8 cellular contexts compared by ENCODE assay signal in the genomic region with DNA sequence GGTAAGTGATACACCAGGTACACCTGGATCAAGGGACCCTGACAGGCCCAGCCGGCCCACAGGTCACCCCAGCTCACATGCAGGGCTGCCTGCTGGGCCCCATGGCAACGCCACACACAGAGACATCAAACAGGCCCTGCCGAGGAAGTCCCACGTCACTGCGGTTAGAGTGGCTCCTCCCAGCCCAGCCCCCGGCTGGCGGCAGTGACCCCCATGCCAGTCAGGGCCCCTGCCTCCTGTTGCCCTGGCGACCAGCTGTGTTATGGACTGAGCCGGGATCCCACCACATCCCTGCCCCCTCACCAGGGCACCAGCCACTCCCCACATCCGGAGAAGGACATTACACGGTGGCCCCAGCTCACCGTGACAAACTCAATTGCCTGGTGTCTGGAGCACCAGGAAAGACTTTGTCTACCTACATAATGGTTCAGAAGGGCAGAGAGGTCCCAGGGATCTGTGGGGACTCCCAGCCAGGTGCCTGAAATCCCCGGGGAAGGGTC. TPM values are rescaled to one million over a fixed set of nuclear protein-coding genes. Genes with fewer than 3 reads are reported as not detected.
DNase-seq lines count a peak whose midpoint lies in the region; ATAC-seq lines count a peak whose summit lies in the region.

No MANE protein-coding gene starts in this region.

- H3K36me3 ChIP-seq in endocrine pancreas (ENCODE audit: control insufficient read depth, insufficient read depth, low read length) = no peaks in the 10 kb centered on the region

- DNase-seq in NCI-H1436 (lab: John Stamatoyannopoulos, UW) (peak; percentile 80), NCI-H1436 treated with DMSO at 0.1 percent for 48 hours (lab: John Stamatoyannopoulos, UW) (no peak), NK-92 (lab: John Stamatoyannopoulos, UW; ENCODE audit: unreplicated experiment) (peak; percentile 87), mucosa of gallbladder (ENCODE audit: low spot score) (peak; percentile 90)
- peak; percentile 91 for DNase-seq in activated CD8-positive, alpha-beta memory T cell treated with anti-CD3 and anti-CD28 coated beads for 4 hours (ENCODE audit: low read depth in 2 of 2)
- DNase-seq in stimulated activated CD8-positive, alpha-beta memory T cell treated with anti-CD3 and anti-CD28 coated beads, Interleukin-7, amount 100 ng/mL, for 1 hour (ENCODE audit: low read depth in 2 of 2) = peak; percentile 93 to 96

- no peak overlapping the region for H3K4me3 ChIP-seq in endocrine pancreas (ENCODE audit: control insufficient read depth, insufficient read depth, low read length)

- peak; percentile 37 for ATAC-seq in HG02870 (IDR thresholded peaks at IDR 0.05; ENCODE audit: unreplicated experiment)

- peak overlapping the region; percentile 34 for H3K9ac ChIP-seq in endocrine pancreas (ENCODE audit: control insufficient read depth, insufficient read depth, low read length)

- H3K4me1 ChIP-seq in endocrine pancreas (ENCODE audit: control insufficient read depth, insufficient read depth, low read length) = peaks cover 4% of the 10 kb centered on the region

- no peaks in the 10 kb centered on the region for H3K9me3 ChIP-seq in endocrine pancreas (ENCODE audit: control insufficient read depth, low read length)

- no peaks in the 10 kb centered on the region for H3K27me3 ChIP-seq in endocrine pancreas (ENCODE audit: control insufficient read depth, insufficient read depth, low read length)

RNA-seq across cellular contexts. Expression of gene NANOS3, which starts 30.4 kb away (rescaled TPM):
- 0.75 TPM for total RNA-seq in mucosa of gallbladder

RNA-seq across cellular contexts. Expression of gene ZSWIM4, which starts 51.3 kb away (rescaled TPM):
- 11.2 TPM for total RNA-seq in mucosa of gallbladder

RNA-seq across cellular contexts. Expression of gene BRME1, which starts 59.3 kb away (rescaled TPM):
- 2.6 TPM for total RNA-seq in mucosa of gallbladder

RNA-seq across cellular contexts. Expression of gene CC2D1A, which starts 59.4 kb away (rescaled TPM):
- total RNA-seq in mucosa of gallbladder = 57.1 TPM
